16 cellular contexts compared by ENCODE assay signal in the genomic region with DNA sequence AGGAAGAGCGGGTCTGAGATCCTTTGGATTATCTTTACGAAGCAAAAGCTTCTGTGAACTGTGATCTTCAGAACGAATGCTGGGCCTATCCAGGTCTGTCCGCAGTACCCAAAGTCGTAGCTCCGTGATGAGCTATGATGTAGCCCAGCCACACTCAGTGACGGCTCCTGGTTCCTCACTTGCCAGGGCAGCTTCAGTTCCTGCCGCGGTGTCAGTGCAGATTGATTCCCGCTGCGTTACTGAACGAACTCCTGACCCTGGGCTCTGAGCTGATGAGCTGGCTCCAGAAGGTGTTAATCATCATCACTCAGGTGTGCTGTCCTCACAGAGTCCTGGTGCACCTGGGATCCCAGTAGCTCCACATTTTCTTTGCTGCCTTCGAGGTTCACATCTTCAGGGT. TPM values are rescaled to one million over a fixed set of nuclear protein-coding genes. Genes with fewer than 3 reads are reported as not detected.
DNase-seq lines count a peak whose midpoint lies in the region; ATAC-seq and TF ChIP-seq lines count a peak whose summit lies in the region.
"Had no signal": no experiment of that assay in that cellular context is flagged by ENCODE, and none has a peak within 500 bp of the region (broad histone marks: within the 10 kb centered on the region; RNA-seq: fewer than 3 reads in every experiment).

No MANE protein-coding gene starts in this region.

- peaks cover 18% of the 10 kb centered on the region for H3K79me2 ChIP-seq in ACC112 (ENCODE audit: control insufficient read depth, insufficient read depth, low read length, unreplicated experiment)

- DNase-seq in nephron progenitor cell (no peak), NCI-H2196 (lab: John Stamatoyannopoulos, UW; ENCODE audit: unreplicated experiment) (no peak), SK-N-DZ (ENCODE audit: low spot score) (no peak), sigmoid colon (no peak)
- no peak for DNase-seq in activated CD4-positive, alpha-beta T cell treated with anti-CD3 and anti-CD28 coated beads, Interleukin-2, amount 50 U/mL, for 1 hour
- DNase-seq: CD8-positive, alpha-beta memory T cell; HCEC 1CT; NCI-H1105; NCI-H2081; NCI-H2171 treated with DMSO at 0.1 percent for 48 hours; SHP77 treated with DMSO at 0.1 percent for 48 hours had no signal

- TF ChIP-seq EP300 in sigmoid colon (IDR thresholded peaks at IDR 0.05): no peak

- no peak overlapping the region for H3K4me3 Mint-ChIP-seq in activated T-helper 17 cell treated with anti-CD3 and anti-CD28 coated beads, Interleukin-2, amount 50 U/mL, for 72 hours
- H3K4me3 Mint-ChIP-seq in dendritic cell treated with granulocyte-macrophage colony-stimulating factor and Interleukin-4, amounts not matched to agents 40 ng/mL and 50 ng/mL, for 4 days: no peak overlapping the region
- H3K4me3 Mint-ChIP-seq in nephron progenitor cell: no peak overlapping the region
- H3K4me3 Mint-ChIP-seq: CD8-positive, alpha-beta memory T cell; GM23338 had no signal

- H3K27me3 ChIP-seq in ACC112 (ENCODE audit: insufficient read depth, low read length) (no peaks in the 10 kb centered on the region), sigmoid colon (no peaks in the 10 kb centered on the region)
- H3K27me3 ChIP-seq: BLaER1 treated with 17β-estradiol and CSF1 and Interleukin-3, amounts not matched to agents 10 nM and 100 nM had no signal

- TF ChIP-seq CTCF in nephron progenitor cell (IDR thresholded peaks at IDR 0.05) (no peak), sigmoid colon (IDR thresholded peaks at IDR 0.05) (no peak)

- ATAC-seq in activated T-helper 17 cell treated with anti-CD3 and anti-CD28 coated beads, Interleukin-2, amount 50 U/mL, for 72 hours (replicated peaks): no peak
- ATAC-seq: GM23338 had no signal

- peaks cover 34% of the 10 kb centered on the region for H3K36me3 ChIP-seq in ACC112 (ENCODE audit: insufficient read depth, low read length)
- H3K36me3 ChIP-seq in sigmoid colon: no peaks in the 10 kb centered on the region

- H3K9me3 Mint-ChIP-seq in activated T-helper 17 cell treated with anti-CD3 and anti-CD28 coated beads, Interleukin-2, amount 50 U/mL, for 72 hours: no peaks in the 10 kb centered on the region
- no peaks in the 10 kb centered on the region for H3K9me3 Mint-ChIP-seq in dendritic cell treated with granulocyte-macrophage colony-stimulating factor and Interleukin-4, amounts not matched to agents 40 ng/mL and 50 ng/mL, for 4 days
- no peaks in the 10 kb centered on the region for H3K9me3 Mint-ChIP-seq in nephron progenitor cell
- H3K9me3 Mint-ChIP-seq: GM23338 had no signal

- H3K36me3 Mint-ChIP-seq in activated T-helper 17 cell treated with anti-CD3 and anti-CD28 coated beads, Interleukin-2, amount 50 U/mL, for 72 hours (ENCODE audit: low read depth): peaks cover 20% of the 10 kb centered on the region
- peaks cover 9% of the 10 kb centered on the region for H3K36me3 Mint-ChIP-seq in dendritic cell treated with granulocyte-macrophage colony-stimulating factor and Interleukin-4, amounts not matched to agents 40 ng/mL and 50 ng/mL, for 4 days (ENCODE audit: low read depth)
- H3K36me3 Mint-ChIP-seq in nephron progenitor cell (ENCODE audit: low read depth): peaks cover 26% of the 10 kb centered on the region

- H3K27me3 Mint-ChIP-seq in activated T-helper 17 cell treated with anti-CD3 and anti-CD28 coated beads, Interleukin-2, amount 50 U/mL, for 72 hours: no peaks in the 10 kb centered on the region
- H3K27me3 Mint-ChIP-seq in dendritic cell treated with granulocyte-macrophage colony-stimulating factor and Interleukin-4, amounts not matched to agents 40 ng/mL and 50 ng/mL, for 4 days: no peaks in the 10 kb centered on the region
- no peaks in the 10 kb centered on the region for H3K27me3 Mint-ChIP-seq in nephron progenitor cell (ENCODE audit: low read depth, poor library complexity)
- H3K27me3 Mint-ChIP-seq: CD8-positive, alpha-beta memory T cell had no signal

- no peak for TF ChIP-seq POLR2A in sigmoid colon (IDR thresholded peaks at IDR 0.05)

- H3K27ac ChIP-seq in ACC112 (ENCODE audit: low read depth, low read length) (peak overlapping the region; percentile 99), sigmoid colon (no peak overlapping the region)
- H3K27ac ChIP-seq: BLaER1 treated with 17β-estradiol and CSF1 and Interleukin-3, amounts not matched to agents 10 nM and 100 nM had no signal

- H3K4me1 Mint-ChIP-seq in activated T-helper 17 cell treated with anti-CD3 and anti-CD28 coated beads, Interleukin-2, amount 50 U/mL, for 72 hours: peaks cover 33% of the 10 kb centered on the region
- H3K4me1 Mint-ChIP-seq in dendritic cell treated with granulocyte-macrophage colony-stimulating factor and Interleukin-4, amounts not matched to agents 40 ng/mL and 50 ng/mL, for 4 days (ENCODE audit: low read depth): peaks cover 50% of the 10 kb centered on the region
- peaks cover 21% of the 10 kb centered on the region for H3K4me1 Mint-ChIP-seq in nephron progenitor cell

- H3K9me3 ChIP-seq in sigmoid colon: no peaks in the 10 kb centered on the region
- H3K9me3 ChIP-seq: BLaER1 treated with 17β-estradiol and CSF1 and Interleukin-3, amounts not matched to agents 10 nM and 100 nM had no signal

- WGBS in sigmoid colon, 2 donors: 88 to 95% methylated on average over 13 of the region's 13 CpGs

- intact Hi-C loops in dendritic cell treated with granulocyte-macrophage colony-stimulating factor and Interleukin-4, amounts not matched to agents 40 ng/mL and 50 ng/mL, for 4 days (cut with micrococcal nuclease): no loop called here
- intact Hi-C loops in sigmoid colon (cut with DNase I): no loop called here

- peak overlapping the region; percentile 28 for H3K27ac Mint-ChIP-seq in activated T-helper 17 cell treated with anti-CD3 and anti-CD28 coated beads, Interleukin-2, amount 50 U/mL, for 72 hours
- peak overlapping the region; percentile 88 for H3K27ac Mint-ChIP-seq in dendritic cell treated with granulocyte-macrophage colony-stimulating factor and Interleukin-4, amounts not matched to agents 40 ng/mL and 50 ng/mL, for 4 days
- H3K27ac Mint-ChIP-seq in nephron progenitor cell: peak overlapping the region; percentile 48
- H3K27ac Mint-ChIP-seq: GM23338 had no signal

- H3K4me3 ChIP-seq in ACC112 (ENCODE audit: low read depth, low read length): no peak overlapping the region
- no peak overlapping the region for H3K4me3 ChIP-seq in sigmoid colon
- H3K4me3 ChIP-seq: BLaER1 treated with 17β-estradiol and CSF1 and Interleukin-3, amounts not matched to agents 10 nM and 100 nM; GM23338 had no signal

- H3K4me1 ChIP-seq in ACC112 (ENCODE audit: control insufficient read depth, insufficient read depth, low read length, unreplicated experiment) (peaks cover 55% of the 10 kb centered on the region), sigmoid colon (peaks cover 0 to 19% (median 10%) of the 10 kb centered on the region in 4 donors)

- H2AFZ ChIP-seq in ACC112 (ENCODE audit: low read length, unreplicated experiment): no peak overlapping the region
- H2AFZ ChIP-seq: GM23338 had no signal

RNA-seq across cellular contexts. Expression of a gene that starts 45.0 kb away (rescaled TPM):
- 10 to 100 TPM in 1 of 2 donors, 1 to 10 TPM in 1; 6.6 to 11.1 TPM for total RNA-seq in activated T-helper 17 cell treated with anti-CD3 and anti-CD28 coated beads, Interleukin-2, amount 50 U/mL, for 72 hours
- 11.8 and 21.0 TPM in 2 replicates for polyA plus RNA-seq in SK-N-DZ (2014; cell fraction: cytosol; rRNA removed)
- 42.9 and 51.7 TPM in 2 replicates for polyA plus RNA-seq in SK-N-DZ (2014; cell fraction: nucleus; rRNA removed)
- 10 to 100 TPM in 1 of 4 donors, 1 to 10 TPM in 3; 2.0 to 11.9 (median 5.2) TPM for total RNA-seq in sigmoid colon
- polyA plus RNA-seq in sigmoid colon: 10 to 100 TPM; 24.0 to 25.8 (median 25.7) TPM

Comparison
In these comparisons a context has a peak if more than half of its experiments do, and no peak if none do; other contexts are left out.
1. H3K27ac Mint-ChIP-seq: peak in every context shown above with its lines; median percentile 88 in dendritic cell treated with granulocyte-macrophage colony-stimulating factor and Interleukin-4, amounts not matched to agents 40 ng/mL and 50 ng/mL, for 4 days; 48 in nephron progenitor cell; 28 in activated T-helper 17 cell treated with anti-CD3 and anti-CD28 coated beads, Interleukin-2, amount 50 U/mL, for 72 hours.